ENCODE assay signal across 8 cellular contexts in the genomic region with DNA sequence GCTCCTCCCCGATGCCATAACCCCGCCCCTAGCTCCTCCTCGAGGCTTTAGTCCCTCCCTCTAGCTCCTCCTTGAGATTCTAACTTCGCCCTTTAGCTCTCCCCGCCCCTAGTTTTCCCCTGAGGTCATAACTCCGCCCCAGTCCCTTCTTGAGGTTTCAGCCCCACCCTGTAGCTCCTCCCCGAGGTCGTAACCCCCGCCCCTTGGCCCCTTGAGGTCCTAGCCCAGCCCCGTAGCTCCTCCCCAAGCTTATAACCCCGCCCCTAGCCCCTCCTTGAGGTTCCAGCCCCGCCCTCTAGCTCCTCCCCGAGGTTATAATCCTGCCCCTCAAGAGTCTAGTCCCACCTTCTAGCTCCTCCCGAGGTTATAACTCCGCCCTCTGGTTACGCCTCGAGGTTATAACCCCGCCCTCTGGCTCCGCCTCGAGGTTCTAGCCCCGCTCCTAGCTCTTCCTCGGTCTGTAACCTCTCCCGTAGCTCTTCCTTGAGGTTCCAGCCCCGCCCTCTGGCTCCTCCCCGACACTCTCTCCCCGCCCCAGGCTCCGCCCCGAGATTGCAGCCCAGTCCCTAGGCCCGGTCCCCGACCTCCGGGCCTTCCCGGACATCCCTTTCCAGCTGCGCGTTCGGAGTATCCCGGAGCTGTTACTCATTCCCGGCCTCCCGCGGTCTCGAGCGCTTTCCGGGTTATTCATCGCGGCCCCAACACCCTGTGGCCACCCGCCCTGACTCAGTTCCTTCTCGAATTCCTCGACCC. TPM values are rescaled to one million over a fixed set of nuclear protein-coding genes. Genes with fewer than 3 reads are reported as not detected.
DNase-seq lines count a peak whose midpoint lies in the region; ATAC-seq, FAIRE-seq and TF ChIP-seq lines count a peak whose summit lies in the region.

No MANE protein-coding gene starts in this region.

- POLR2A ChIA-PET in AG04449 (lab: Yijun Ruan, JAX) = interaction anchor here (0.6 to 3.3 kb wide), 18 partner anchors 11 to 135 kb away, joined by 3 to 18 read pairs (median 4); a partner anchor contains a TSS

- peak; percentile 87 for ATAC-seq in GM18907 (IDR thresholded peaks at IDR 0.05; ENCODE audit: unreplicated experiment)
- peak; percentile 85 for ATAC-seq in HG03139 (IDR thresholded peaks at IDR 0.05; ENCODE audit: unreplicated experiment)

- dilution Hi-C loops in keratinocyte (cut with MboI; ENCODE audit: extremely low pct_ligation_motif_present, low sequenced_read_pairs) = no loop called here

- H3K36me3 ChIP-seq in keratinocyte (ENCODE audit: control insufficient read depth in 2 of 2, extremely low read depth in 1 of 2, insufficient read depth in 2 of 2, low read length in 2 of 2) = peaks cover 21 to 31% of the 10 kb centered on the region in 2 experiments

- peaks cover 29% of the 10 kb centered on the region for H3K79me2 ChIP-seq in keratinocyte (ENCODE audit: control insufficient read depth, insufficient read depth, low read length)

- peak; percentile 97 for DNase-seq in AG04449 (ENCODE audit: low read depth, low spot score)
- DNase-seq in NCI-H2196 treated with DMSO at 0.1 percent for 48 hours (lab: John Stamatoyannopoulos, UW; ENCODE audit: unreplicated experiment) = peak; percentile 99
- DNase-seq in activated CD4-positive, CD25-positive, alpha-beta regulatory T cell treated with anti-CD3 and anti-CD28 coated beads, Interleukin-2, amount 50 U/mL, for 72 hours = peak; percentile 91
- peak; percentile 79 to 83 for DNase-seq in cerebellar nuclear complex (lab: John Stamatoyannopoulos, UW)
- DNase-seq in keratinocyte (ENCODE audit: low read depth, low spot score) = peak; percentile 100
- DNase-seq in stimulated activated CD4-positive, alpha-beta T cell treated with anti-CD3 and anti-CD28 coated beads, Interleukin-12 subunit alpha, Interleukin-12 subunit beta, amount 100 ng/mL, for 48 hours (ENCODE audit: low read depth in 2 of 3, low spot score in 1 of 3) = peak; percentile 93 to 99 (median 99)

- peaks cover 8% of the 10 kb centered on the region for H4K20me1 ChIP-seq in keratinocyte (ENCODE audit: control insufficient read depth, extremely low read depth, insufficient read depth, low read length)

- no peaks in the 10 kb centered on the region for H3K27me3 ChIP-seq in keratinocyte (ENCODE audit: control insufficient read depth, extremely low read depth, insufficient read depth, low read length)

- H2AFZ ChIP-seq in keratinocyte (ENCODE audit: control insufficient read depth, low read length) = peak overlapping the region; percentile 40

- H3K9me1 ChIP-seq in keratinocyte (ENCODE audit: control insufficient read depth, extremely low read depth, insufficient read depth, low read length) = peaks cover 2% of the 10 kb centered on the region

- CTCF ChIA-PET in AG04449 (lab: Yijun Ruan, JAX) = interaction anchor here (0.6 to 1.4 kb wide), 18 partner anchors 10 to 128 kb away, joined by 3 to 14 read pairs (median 4); a partner anchor contains a TSS

- peaks cover 18% of the 10 kb centered on the region for H3K4me1 ChIP-seq in keratinocyte (ENCODE audit: control insufficient read depth, extremely low read depth, insufficient read depth, low read length)

- TF ChIP-seq CTCF in AG04449 (IDR thresholded peaks at IDR 0.05; ENCODE audit: insufficient read depth, low read length, missing control alignments) (no peak), keratinocyte (optimal IDR thresholded peaks at IDR 0.05 in 1 of 3, IDR thresholded peaks at IDR 0.05 in 1 of 3, conservative IDR thresholded peaks at IDR 0.05 in 1 of 3; ENCODE audit: extremely low read depth in 1 of 3, insufficient read depth in 2 of 3, low read length in 3 of 3) (no peak)

- no peaks in the 10 kb centered on the region for H3K9me3 ChIP-seq in keratinocyte (ENCODE audit: control insufficient read depth, low read depth, low read length)

- peak overlapping the region; percentile 91 for H3K27ac ChIP-seq in keratinocyte (ENCODE audit: control insufficient read depth, insufficient read depth, low read length)

- H3K4me3 ChIP-seq in AG04449 (ENCODE audit: low read depth, low read length) (peak overlapping the region; percentile 92), keratinocyte (ENCODE audit: control insufficient read depth in 2 of 3, extremely low read depth in 1 of 3, insufficient read depth in 2 of 3, low read depth in 1 of 3, low read length in 3 of 3) (peak overlapping the region; percentile 79 to 97 (median 90))

- H3K4me2 ChIP-seq in keratinocyte (ENCODE audit: control insufficient read depth, extremely low read depth, insufficient read depth, low read depth, low read length) = peak overlapping the region; percentile 98

- peak overlapping the region; percentile 95 for H3K9ac ChIP-seq in keratinocyte (ENCODE audit: control insufficient read depth, extremely low read depth, insufficient read depth, low read length)

- FAIRE-seq in keratinocyte (lab: Jason Lieb, UNC) = peak; percentile 82

RNA-seq across cellular contexts. Expression of a gene that starts 1.4 kb away (rescaled TPM):
- polyA plus RNA-seq in keratinocyte = 50.8 to 64.3 TPM (median 56.2 TPM) in 3 replicates
- polyA plus RNA-seq in keratinocyte (2011; ENCODE audit: low read depth) = 87.4 TPM
- 27.0 and 33.8 TPM in 2 replicates for polyA plus RNA-seq in keratinocyte (2011; cell fraction: cytosol; rRNA removed)
- 166 and 199 TPM in 2 replicates for polyA plus RNA-seq in keratinocyte (2011; cell fraction: nucleus; rRNA removed)
- polyA plus RNA-seq in keratinocyte (2012; ENCODE audit: low replicate concordance) = 41.2 and 71.4 TPM in 2 replicates
- 36.5 to 81.7 TPM (median 75.3 TPM) in 3 replicates for polyA minus RNA-seq in keratinocyte
- 38.8 TPM for polyA minus RNA-seq in keratinocyte (2011; cell fraction: cytosol; rRNA and poly(A)+ RNA removed)
- polyA minus RNA-seq in keratinocyte (2011; cell fraction: nucleus; rRNA and poly(A)+ RNA removed) = 86.1 and 94.1 TPM in 2 replicates

RNA-seq across cellular contexts. Expression of a gene that starts 28.9 kb away (rescaled TPM):
- polyA plus RNA-seq in keratinocyte = 3.0 to 4.4 TPM (median 4.3 TPM) in 3 replicates
- 10.5 TPM for polyA plus RNA-seq in keratinocyte (2011; ENCODE audit: low read depth)
- polyA plus RNA-seq in keratinocyte (2011; cell fraction: cytosol; rRNA removed) = 1.3 and 2.7 TPM in 2 replicates
- polyA plus RNA-seq in keratinocyte (2011; cell fraction: nucleus; rRNA removed) = 5.0 and 5.6 TPM in 2 replicates
- 8.5 and 11.1 TPM in 2 replicates for polyA plus RNA-seq in keratinocyte (2012; ENCODE audit: low replicate concordance)
- 2.4 to 4.1 TPM (median 2.8 TPM) in 3 replicates for polyA minus RNA-seq in keratinocyte
- 2.3 TPM for polyA minus RNA-seq in keratinocyte (2011; cell fraction: cytosol; rRNA and poly(A)+ RNA removed)
- 4.1 and 4.6 TPM in 2 replicates for polyA minus RNA-seq in keratinocyte (2011; cell fraction: nucleus; rRNA and poly(A)+ RNA removed)

RNA-seq across cellular contexts. Expression of a gene that starts 47.3 kb away (rescaled TPM):
- polyA plus RNA-seq in keratinocyte = not detected in 3 replicates
- polyA plus RNA-seq in keratinocyte (2011; ENCODE audit: low read depth) = not detected
- polyA plus RNA-seq in keratinocyte (2011; cell fraction: cytosol; rRNA removed) = not detected in 2 replicates
- not detected in 2 replicates for polyA plus RNA-seq in keratinocyte (2011; cell fraction: nucleus; rRNA removed)
- polyA plus RNA-seq in keratinocyte (2012; ENCODE audit: low replicate concordance) = not detected in 2 replicates
- polyA minus RNA-seq in keratinocyte = not detected in 3 replicates
- not detected for polyA minus RNA-seq in keratinocyte (2011; cell fraction: cytosol; rRNA and poly(A)+ RNA removed)
- not detected in 2 replicates for polyA minus RNA-seq in keratinocyte (2011; cell fraction: nucleus; rRNA and poly(A)+ RNA removed)

RNA-seq across cellular contexts. Expression of a gene that starts 49.2 kb away (rescaled TPM):
- 13.9 to 15.8 TPM (median 15.0 TPM) in 3 replicates for polyA plus RNA-seq in keratinocyte
- polyA plus RNA-seq in keratinocyte (2011; ENCODE audit: low read depth) = 1.5 TPM
- polyA plus RNA-seq in keratinocyte (2011; cell fraction: cytosol; rRNA removed) = 8.3 and 21.5 TPM in 2 replicates
- polyA plus RNA-seq in keratinocyte (2011; cell fraction: nucleus; rRNA removed) = 10.7 and 14.3 TPM in 2 replicates
- polyA plus RNA-seq in keratinocyte (2012; ENCODE audit: low replicate concordance) = 6.5 and 26.5 TPM in 2 replicates
- polyA minus RNA-seq in keratinocyte = 1.2 to 7.4 TPM (median 4.7 TPM) in 3 replicates
- polyA minus RNA-seq in keratinocyte (2011; cell fraction: cytosol; rRNA and poly(A)+ RNA removed) = 9.4 TPM
- polyA minus RNA-seq in keratinocyte (2011; cell fraction: nucleus; rRNA and poly(A)+ RNA removed) = 2.1 and 6.4 TPM in 2 replicates

RNA-seq across cellular contexts. Expression of a gene that starts 56.7 kb away (rescaled TPM):
- 0.02 to 0.03 TPM (median 0.03 TPM) in 3 replicates for polyA plus RNA-seq in keratinocyte
- polyA plus RNA-seq in keratinocyte (2011; ENCODE audit: low read depth) = 0.29 TPM
- polyA plus RNA-seq in keratinocyte (2011; cell fraction: cytosol; rRNA removed) = 0.04 TPM in 1 of 2 replicates, not detected in the other
- polyA plus RNA-seq in keratinocyte (2011; cell fraction: nucleus; rRNA removed) = 0.31 and 0.53 TPM in 2 replicates
- polyA plus RNA-seq in keratinocyte (2012; ENCODE audit: low replicate concordance) = 0.21 and 0.41 TPM in 2 replicates
- not detected in 3 replicates for polyA minus RNA-seq in keratinocyte
- not detected for polyA minus RNA-seq in keratinocyte (2011; cell fraction: cytosol; rRNA and poly(A)+ RNA removed)
- not detected in 2 replicates for polyA minus RNA-seq in keratinocyte (2011; cell fraction: nucleus; rRNA and poly(A)+ RNA removed)

Comparison
In these comparisons a context has a peak if more than half of its experiments do, and no peak if none do; other contexts are left out.
1. Peak in every context shown above with its lines: DNase-seq, ATAC-seq, H3K4me3 ChIP-seq and H3K27ac ChIP-seq.